Comparison of ENCODE assay signal across 20 cellular contexts in genomic region chr14:103699261-103699661, GRCh38. TPM values are rescaled to one million over a fixed set of nuclear protein-coding genes. Genes with fewer than 3 reads are reported as not detected.
DNase-seq lines count a peak whose midpoint lies in the region; ATAC-seq, FAIRE-seq and TF ChIP-seq lines count a peak whose summit lies in the region.
"Had no signal": no experiment of that assay in that cellular context is flagged by ENCODE, and none has a peak within 500 bp of the region (broad histone marks: within the 10 kb centered on the region; RNA-seq: fewer than 3 reads in every experiment).

No MANE protein-coding gene starts in this region.

- POLR2A ChIA-PET in K562 (lab: Yijun Ruan, JAX), result interaction anchor here (0.6 to 0.9 kb wide), 4 partner anchors 19 to 256 kb away, joined by 3 to 4 read pairs (median 4); no protein-coding TSS in a partner anchor

- no peak for TF ChIP-seq EP300 in K562 (IDR thresholded peaks at IDR 0.05; ENCODE audit: low read length)

- no peaks in the 10 kb centered on the region for H3K9me3 ChIP-seq in K562 (replicated peaks; ENCODE audit: control insufficient read depth, insufficient read depth, low read depth, low read length)
- H3K9me3 ChIP-seq: uterus had no signal

- H3K27me3 ChIP-seq in K562 (ENCODE audit: control insufficient read depth in 2 of 2, insufficient read depth in 2 of 2, low read length in 2 of 2) (no peaks in the 10 kb centered on the region), layer of hippocampus (ENCODE audit: control insufficient read depth, insufficient read depth, low read length) (no peaks in the 10 kb centered on the region)
- H3K27me3 ChIP-seq: uterus had no signal

- H3K27ac ChIP-seq in K562 (ENCODE audit: extremely low read depth, low read depth, low read length), result no peak overlapping the region
- peak overlapping the region; percentile 90 for H3K27ac ChIP-seq in layer of hippocampus (ENCODE audit: low read depth, low read length)
- H3K27ac ChIP-seq: parathyroid adenoma had no signal

- H2AFZ ChIP-seq in K562 (ENCODE audit: low read depth, low read length), result no peak overlapping the region
- H2AFZ ChIP-seq: GM23338, parathyroid adenoma had no signal

- TF ChIP-seq CTCF in K562 (IDR thresholded peaks at IDR 0.05 in 2 of 3, conservative IDR thresholded peaks at IDR 0.05 in 1 of 3; ENCODE audit: insufficient read depth in 2 of 3, low read depth in 1 of 3, low read length in 3 of 3) (no peak), type B pancreatic cell (conservative IDR thresholded peaks at IDR 0.05) (no peak)

- no peak for TF ChIP-seq RAD21 in K562 (CRISPR knock-in tag; conservative IDR thresholded peaks at IDR 0.05 in 1 of 2, IDR thresholded peaks at IDR 0.05 in 1 of 2)

- no peaks in the 10 kb centered on the region for H3K9me3 Mint-ChIP-seq in type B pancreatic cell
- H3K9me3 Mint-ChIP-seq: GM23338; stimulated activated naive CD8-positive, alpha-beta T cell treated with anti-CD3 and anti-CD28 coated beads, Interleukin-15, amount 100 ng/mL, for 72 hours had no signal

- no peak for TF ChIP-seq POLR2A in K562 (conservative IDR thresholded peaks at IDR 0.05)

- peaks cover 28% of the 10 kb centered on the region for H3K4me1 Mint-ChIP-seq in type B pancreatic cell (ENCODE audit: unreplicated experiment)

- peak; percentile 40 for DNase-seq in Right ventricle myocardium superior
- DNase-seq in left ventricle myocardium superior, result no peak
- no peak for DNase-seq in K562 (ENCODE audit: extremely low read depth in 1 of 4, low spot score in 3 of 4)
- no peak for DNase-seq in type B pancreatic cell (ENCODE audit: extremely low spot score, unreplicated experiment)
- DNase-seq in anterior cingulate cortex (lab: John Stamatoyannopoulos, UW), result no peak
- DNase-seq: activated CD4-positive, CD25-positive, alpha-beta regulatory T cell treated with anti-CD3 and anti-CD28 coated beads, Interleukin-2, amount 50 U/mL, for 72 hours; activated naive CD4-positive, alpha-beta T cell treated with Interleukin-2 at 50 U/mL for 16 hours; COR-L47; effector CD4-positive, alpha-beta T cell; KG1; NCI-H1092 treated with DMSO at 0.1 percent for 48 hours; stimulated activated naive CD8-positive, alpha-beta T cell treated with anti-CD3 and anti-CD28 coated beads, Interleukin-15, amount 100 ng/mL, for 72 hours; T-helper 1 cell; uterus had no signal

- in situ Hi-C loops in K562 (cut with MboI), result no loop called here

- BruUV-seq in K562 (replicated peaks; lab: Mats Ljungman, UMichigan), result no TSS peak

- no peak for ATAC-seq in Right ventricle myocardium superior (ENCODE audit: poor library complexity)
- ATAC-seq in left ventricle myocardium superior, result no peak
- no peak for ATAC-seq in K562
- no peak for ATAC-seq in HG03432 (IDR thresholded peaks at IDR 0.05; ENCODE audit: unreplicated experiment)
- no peak for ATAC-seq in HG02623 (IDR thresholded peaks at IDR 0.05; ENCODE audit: unreplicated experiment)

- intact Hi-C loops in Right ventricle myocardium superior (cut with DNase I) (loop anchor here (10.0 kb wide), 1 partner anchor 124 kb away; no protein-coding TSS in a partner anchor), left ventricle myocardium superior (cut with micrococcal nuclease) (no loop called here), K562 (cut with micrococcal nuclease) (no loop called here)

- FAIRE-seq in K562 (lab: Jason Lieb, UNC), result no peak
- FAIRE-seq: small intestine had no signal

- no peaks in the 10 kb centered on the region for H3K79me2 ChIP-seq in K562 (ENCODE audit: control insufficient read depth, insufficient read depth, low read length)

- 81% methylated on average over 8 of the region's 17 CpGs for WGBS in K562 (ENCODE audit: insufficient coverage, low coverage, missing lambda C conversion rate)

- no peak overlapping the region for H3K9ac ChIP-seq in K562 (ENCODE audit: insufficient read depth in 1 of 2, low read depth in 2 of 2, low read length in 2 of 2)
- H3K9ac ChIP-seq: parathyroid adenoma had no signal

- H3K4me3 Mint-ChIP-seq in type B pancreatic cell, result no peak overlapping the region
- H3K4me3 Mint-ChIP-seq: GM23338 had no signal

- H3K4me3 ChIP-seq in K562, result no peak overlapping the region
- H3K4me3 ChIP-seq: GM23338, uterus had no signal

- no peak overlapping the region for H3K4me2 ChIP-seq in K562 (ENCODE audit: insufficient read depth, low read length)
- H3K4me2 ChIP-seq: GM23338 had no signal

- peak overlapping the region; percentile 46 for H3K27ac Mint-ChIP-seq in type B pancreatic cell
- H3K27ac Mint-ChIP-seq: GM23338 had no signal

- CTCF ChIA-PET in K562 (lab: Yijun Ruan, JAX; ENCODE audit: low intra/inter-chr PET ratio), result no interaction called here

- no peaks in the 10 kb centered on the region for H3K9me1 ChIP-seq in K562 (ENCODE audit: control insufficient read depth, insufficient read depth, low read length)

- H3K4me1 ChIP-seq in K562 (replicated peaks in 1 of 2; ENCODE audit: control insufficient read depth in 2 of 2, insufficient read depth in 2 of 2, low read length in 2 of 2), result peaks cover 0 to 31% of the 10 kb centered on the region in 2 experiments; a peak in 2 of 5 replicates
- H3K4me1 ChIP-seq: parathyroid adenoma had no signal

- peaks cover 10% of the 10 kb centered on the region for H3K36me3 Mint-ChIP-seq in type B pancreatic cell

- H4K20me1 ChIP-seq in K562 (replicated peaks; ENCODE audit: control insufficient read depth, insufficient read depth, low read length), result no peaks in the 10 kb centered on the region; the same call in 1 of the 2 replicates

- no peaks in the 10 kb centered on the region for H3K27me3 Mint-ChIP-seq in type B pancreatic cell
- H3K27me3 Mint-ChIP-seq: stimulated activated naive CD8-positive, alpha-beta T cell treated with anti-CD3 and anti-CD28 coated beads, Interleukin-15, amount 100 ng/mL, for 72 hours had no signal

- peaks cover 81% of the 10 kb centered on the region; the same call in 2 of the 3 replicates for H3K36me3 ChIP-seq in K562 (ENCODE audit: control insufficient read depth, insufficient read depth, low read length)
- H3K36me3 ChIP-seq: uterus had no signal

TF ChIP-seq in K562, 482 proteins besides CTCF, POLR2A, EP300 and RAD21 (continues in another document):
- TF ChIP-seq HDAC3 (IDR thresholded peaks at IDR 0.05; ENCODE audit: borderline replicate concordance, partially characterized antibody), result no peak
- no peak for TF ChIP-seq ELF4 (CRISPR knock-in tag; IDR thresholded peaks at IDR 0.05)
- TF ChIP-seq THRAP3 (IDR thresholded peaks at IDR 0.05; ENCODE audit: borderline replicate concordance), result no peak
- no peak for TF ChIP-seq EP400 (IDR thresholded peaks at IDR 0.05)
- TF ChIP-seq ZBTB17 (CRISPR knock-in tag; IDR thresholded peaks at IDR 0.05), result no peak
- TF ChIP-seq CAMTA2 (CRISPR knock-in tag; conservative IDR thresholded peaks at IDR 0.05), result no peak
- TF ChIP-seq TCF15 (CRISPR knock-in tag; IDR thresholded peaks at IDR 0.05), result no peak
- TF ChIP-seq RBFOX2 (IDR thresholded peaks at IDR 0.05; ENCODE audit: low read depth, low read length), result peak; percentile 13; the same call in 1 of the 2 replicates

RNA-seq across cellular contexts. Expression of gene XRCC3, which starts 16.0 kb away (rescaled TPM):
- total RNA-seq in Right ventricle myocardium superior (2.6 TPM), left ventricle myocardium superior (2.7 TPM), K562 (2014; rRNA removed) (46.1 and 54.1 TPM in 2 replicates), K562 (2014; rRNA removed; fragmentation: Illumina TruSeq; extraction: Trizol) (30.2 TPM in 2 replicates), K562 (2015; rRNA removed; fragmentation: Illumina TruSeq; extraction: Trizol) (25.7 and 30.3 TPM in 2 replicates), K562 (2021) (38.2 and 41.3 TPM in 2 replicates), type B pancreatic cell (ENCODE audit: low replicate concordance) (17.3 and 35.2 TPM in 2 replicates)
- 101 and 113 TPM in 2 replicates for total RNA-seq in K562 (2011; cell fraction: chromatin; rRNA removed; ENCODE audit: low replicate concordance)
- 61.2 and 62.1 TPM in 2 replicates for total RNA-seq in K562 (2011; cell fraction: nucleolus; rRNA removed)
- total RNA-seq in K562 (2011; cell fraction: nucleoplasm; rRNA removed), result 38.5 and 51.0 TPM in 2 replicates
- polyA plus RNA-seq in K562 (2011; rRNA removed) (19.0 and 24.3 TPM in 2 replicates), K562 (2014; fragmentation: Illumina TruSeq; extraction: Trizol) (44.5 and 59.3 TPM in 2 replicates), K562 (2014; fragmentation: Nextera tagmentation; extraction: Ambion mirVana) (under 1 TPM; 0.34 to 0.38 TPM), K562 (2014; rRNA removed) (39.9 and 44.1 TPM in 2 replicates)
- polyA plus RNA-seq in K562 (2011; cell fraction: cytosol; rRNA removed), result 25.1 and 35.1 TPM in 2 replicates
- 39.2 and 66.6 TPM in 2 replicates for polyA plus RNA-seq in K562 (2011; cell fraction: nucleus; rRNA removed)
- 27.2 and 37.1 TPM in 2 replicates for polyA plus RNA-seq in K562 (2012)
- polyA minus RNA-seq in K562 (2011; rRNA and poly(A)+ RNA removed), result 15.4 and 24.3 TPM in 2 replicates
- 17.7 and 17.8 TPM in 2 replicates for polyA minus RNA-seq in K562 (2011; cell fraction: cytosol; rRNA and poly(A)+ RNA removed)
- 19.2 and 19.5 TPM in 2 replicates for polyA minus RNA-seq in K562 (2011; cell fraction: nucleus; rRNA and poly(A)+ RNA removed)

RNA-seq across cellular contexts. Expression of gene ZFYVE21, which starts 16.3 kb away (rescaled TPM):
- total RNA-seq in Right ventricle myocardium superior (46.2 TPM), left ventricle myocardium superior (53.1 TPM), K562 (2014; rRNA removed) (16.3 and 21.1 TPM in 2 replicates), K562 (2014; rRNA removed; fragmentation: Illumina TruSeq; extraction: Trizol) (9.9 and 11.8 TPM in 2 replicates), K562 (2015; rRNA removed; fragmentation: Illumina TruSeq; extraction: Trizol) (15.0 and 15.6 TPM in 2 replicates), K562 (2021) (17.1 and 18.0 TPM in 2 replicates), type B pancreatic cell (ENCODE audit: low replicate concordance) (41.7 and 59.1 TPM in 2 replicates)
- 79.0 and 151 TPM in 2 replicates for total RNA-seq in K562 (2011; cell fraction: chromatin; rRNA removed; ENCODE audit: low replicate concordance)
- 69.2 and 87.8 TPM in 2 replicates for total RNA-seq in K562 (2011; cell fraction: nucleolus; rRNA removed)
- 66.9 and 68.4 TPM in 2 replicates for total RNA-seq in K562 (2011; cell fraction: nucleoplasm; rRNA removed)
- polyA plus RNA-seq in K562 (2011; rRNA removed) (23.1 and 24.3 TPM in 2 replicates), K562 (2014; fragmentation: Illumina TruSeq; extraction: Trizol) (11.9 and 14.4 TPM in 2 replicates), K562 (2014; fragmentation: Nextera tagmentation; extraction: Ambion mirVana) (1 to 10 TPM in 1 of 2 experiments, under 1 TPM in 1; 0.90 to 2.8 TPM), K562 (2014; rRNA removed) (23.1 and 25.5 TPM in 2 replicates)
- 27.7 and 35.5 TPM in 2 replicates for polyA plus RNA-seq in K562 (2011; cell fraction: cytosol; rRNA removed)
- polyA plus RNA-seq in K562 (2011; cell fraction: nucleus; rRNA removed), result 44.1 and 51.8 TPM in 2 replicates
- polyA plus RNA-seq in K562 (2012), result 15.8 and 16.8 TPM in 2 replicates
- 9.3 and 9.5 TPM in 2 replicates for polyA minus RNA-seq in K562 (2011; rRNA and poly(A)+ RNA removed)
- 17.4 and 20.7 TPM in 2 replicates for polyA minus RNA-seq in K562 (2011; cell fraction: cytosol; rRNA and poly(A)+ RNA removed)
- 16.2 and 17.8 TPM in 2 replicates for polyA minus RNA-seq in K562 (2011; cell fraction: nucleus; rRNA and poly(A)+ RNA removed)
